1 cellular context compared by ENCODE assay signal in genomic region chr22:41512421-41513194, GRCh38.
A peak's percentile ranks its signal among the peaks of the same experiment; 100 is the strongest.
TF ChIP-seq lines count a peak whose summit lies in the region.

No MANE protein-coding gene starts in this region.

TF ChIP-seq in HEK293, 187 proteins besides CTCF, POLR2A, EP300 and RAD21 (continued from another document):
- TF ChIP-seq ZSCAN4 (tag by site-specific recombination; IDR thresholded peaks at IDR 0.05) = no peak
- peak; percentile 96 for TF ChIP-seq ZNF121 (tag by site-specific recombination; IDR thresholded peaks at IDR 0.05)
- TF ChIP-seq FEZF1 (tag by site-specific recombination; IDR thresholded peaks at IDR 0.05) = no peak
- no peak for TF ChIP-seq ZNF133 (tag by site-specific recombination; IDR thresholded peaks at IDR 0.05)
- TF ChIP-seq RBAK (tag by site-specific recombination; IDR thresholded peaks at IDR 0.05) = no peak
- 0 out of 2 replicates have a peak, but pooled peaks have one; percentile 15 for TF ChIP-seq ZNF660 (tag by site-specific recombination; IDR thresholded peaks at IDR 0.05)
- no peak for TF ChIP-seq ZNF785 (tag by site-specific recombination; IDR thresholded peaks at IDR 0.05)
- no peak for TF ChIP-seq ZBTB44 (tag by site-specific recombination; IDR thresholded peaks at IDR 0.05)
- no peak for TF ChIP-seq ZNF16 (tag by site-specific recombination; IDR thresholded peaks at IDR 0.05; ENCODE audit: low read depth)
- TF ChIP-seq ZNF184 (tag by site-specific recombination; IDR thresholded peaks at IDR 0.05) = no peak
- TF ChIP-seq YY2 (tag by site-specific recombination; IDR thresholded peaks at IDR 0.05) = peak; percentile 66; the same call in 1 of the 2 replicates
- TF ChIP-seq ATF2 (tag by site-specific recombination; IDR thresholded peaks at IDR 0.05; ENCODE audit: low read depth) = no peak
- no peak for TF ChIP-seq ZNF202 (tag by site-specific recombination; IDR thresholded peaks at IDR 0.05; ENCODE audit: borderline replicate concordance)
- peak; percentile 72 for TF ChIP-seq KLF1 (tag by site-specific recombination; IDR thresholded peaks at IDR 0.05)
- TF ChIP-seq ZNF513 (tag by site-specific recombination; IDR thresholded peaks at IDR 0.05) = no peak
- TF ChIP-seq ZNF394 (tag by site-specific recombination; IDR thresholded peaks at IDR 0.05; ENCODE audit: borderline replicate concordance) = no peak
- TF ChIP-seq ZNF292 (tag by site-specific recombination; IDR thresholded peaks at IDR 0.05; ENCODE audit: borderline replicate concordance, low read depth) = no peak
- TF ChIP-seq ZXDB (tag by site-specific recombination; IDR thresholded peaks at IDR 0.05) = peak; percentile 79
- TF ChIP-seq TRIM28 (IDR thresholded peaks at IDR 0.05; ENCODE audit: borderline replicate concordance, low read length) = 0 out of 2 replicates have a peak, but pooled peaks have one; percentile 58
- TF ChIP-seq ZNF514 (tag by site-specific recombination; IDR thresholded peaks at IDR 0.05) = no peak
- TF ChIP-seq EGR2 (tag by site-specific recombination; IDR thresholded peaks at IDR 0.05; ENCODE audit: low read depth) = no peak
- TF ChIP-seq TCF7L2 (IDR thresholded peaks at IDR 0.05; ENCODE audit: borderline replicate concordance, low read depth, low read length) = no peak
- no peak for TF ChIP-seq ZNF792 (tag by site-specific recombination; IDR thresholded peaks at IDR 0.05)
- peak; percentile 89 for TF ChIP-seq ZBTB8A (tag by site-specific recombination; IDR thresholded peaks at IDR 0.05)
- TF ChIP-seq ZNF155 (tag by site-specific recombination; IDR thresholded peaks at IDR 0.05) = no peak
- 0 out of 2 replicates have a peak, but pooled peaks have one; percentile 17 for TF ChIP-seq ZFP69B (tag by site-specific recombination; IDR thresholded peaks at IDR 0.05)
- no peak for TF ChIP-seq ZBTB21 (tag by site-specific recombination; IDR thresholded peaks at IDR 0.05)
- peak; percentile 76 for TF ChIP-seq GLIS1 (tag by site-specific recombination; IDR thresholded peaks at IDR 0.05)
- TF ChIP-seq ZNF600 (tag by site-specific recombination; IDR thresholded peaks at IDR 0.05) = peak; percentile 81
- peak; percentile 57; the same call in 1 of the 2 replicates for TF ChIP-seq ZNF18 (tag by site-specific recombination; IDR thresholded peaks at IDR 0.05)
- peak; percentile 65; the same call in 1 of the 2 replicates for TF ChIP-seq ZNF366 (tag by site-specific recombination; conservative IDR thresholded peaks at IDR 0.05)
- peak; percentile 66; the same call in 1 of the 2 replicates for TF ChIP-seq ZNF324 (tag by site-specific recombination; IDR thresholded peaks at IDR 0.05)
- no peak for TF ChIP-seq ZNF510 (tag by site-specific recombination; IDR thresholded peaks at IDR 0.05; ENCODE audit: insufficient replicate concordance)
- TF ChIP-seq ZEB2 (tag by site-specific recombination; IDR thresholded peaks at IDR 0.05) = peak; percentile 71; the same call in 1 of the 2 replicates
- TF ChIP-seq ZNF843 (tag by site-specific recombination; IDR thresholded peaks at IDR 0.05) = no peak
- 0 out of 2 replicates have a peak, but pooled peaks have one; percentile 36 for TF ChIP-seq PBX3 (CRISPR knock-in tag; IDR thresholded peaks at IDR 0.05)
- TF ChIP-seq ZNF449 (tag by site-specific recombination; IDR thresholded peaks at IDR 0.05) = peak; percentile 97
- 0 out of 2 replicates have a peak, but pooled peaks have one; percentile 16 for TF ChIP-seq ZNF639 (tag by site-specific recombination; IDR thresholded peaks at IDR 0.05)
- no peak for TF ChIP-seq ZNF645 (tag by site-specific recombination; IDR thresholded peaks at IDR 0.05)
- TF ChIP-seq ZIC2 (tag by site-specific recombination; IDR thresholded peaks at IDR 0.05) = peak; percentile 69
- TF ChIP-seq ZNF776 (tag by site-specific recombination; IDR thresholded peaks at IDR 0.05; ENCODE audit: borderline replicate concordance) = no peak
- peak; percentile 42; the same call in 1 of the 2 replicates for TF ChIP-seq ZNF2 (tag by site-specific recombination; IDR thresholded peaks at IDR 0.05)
- TF ChIP-seq ZNF677 (tag by site-specific recombination; IDR thresholded peaks at IDR 0.05) = no peak
- no peak for TF ChIP-seq GFI1B (tag by site-specific recombination; IDR thresholded peaks at IDR 0.05)
TF ChIP-seq in HEK293: peak in this region for 40.
